ENCODE assay signal across 1 cellular context in the genomic region with DNA sequence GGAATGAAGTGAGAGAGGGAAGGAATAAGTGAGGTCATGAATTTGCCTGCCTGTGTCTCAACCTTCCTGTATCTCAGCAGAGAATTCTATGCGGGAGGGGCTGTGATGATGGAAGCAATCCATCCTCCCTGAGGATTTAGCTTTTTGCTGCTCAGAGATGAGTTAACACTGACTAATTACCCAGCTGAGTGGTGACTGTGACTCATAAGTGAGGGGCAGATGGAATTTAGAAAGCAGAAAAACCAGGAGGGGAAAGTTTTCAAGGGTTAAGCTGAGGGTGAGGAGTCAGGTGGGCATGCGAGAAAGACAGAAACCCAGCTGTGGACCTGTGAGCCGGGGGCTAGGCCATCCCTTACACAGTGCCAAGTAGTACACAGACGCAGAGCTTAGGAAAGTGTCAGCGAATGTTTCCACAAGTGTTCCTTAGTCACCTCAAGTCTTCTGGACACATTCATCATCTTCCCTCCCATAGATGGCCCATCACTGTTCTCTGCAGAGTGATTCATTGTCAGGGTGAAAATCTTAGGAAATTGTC.
TF ChIP-seq lines count a peak whose summit lies in the region.

No MANE protein-coding gene starts in this region.

TF ChIP-seq in HepG2, 621 proteins besides CTCF, POLR2A, EP300 and RAD21 (continued from another document):
- TF ChIP-seq, protein P1, sequence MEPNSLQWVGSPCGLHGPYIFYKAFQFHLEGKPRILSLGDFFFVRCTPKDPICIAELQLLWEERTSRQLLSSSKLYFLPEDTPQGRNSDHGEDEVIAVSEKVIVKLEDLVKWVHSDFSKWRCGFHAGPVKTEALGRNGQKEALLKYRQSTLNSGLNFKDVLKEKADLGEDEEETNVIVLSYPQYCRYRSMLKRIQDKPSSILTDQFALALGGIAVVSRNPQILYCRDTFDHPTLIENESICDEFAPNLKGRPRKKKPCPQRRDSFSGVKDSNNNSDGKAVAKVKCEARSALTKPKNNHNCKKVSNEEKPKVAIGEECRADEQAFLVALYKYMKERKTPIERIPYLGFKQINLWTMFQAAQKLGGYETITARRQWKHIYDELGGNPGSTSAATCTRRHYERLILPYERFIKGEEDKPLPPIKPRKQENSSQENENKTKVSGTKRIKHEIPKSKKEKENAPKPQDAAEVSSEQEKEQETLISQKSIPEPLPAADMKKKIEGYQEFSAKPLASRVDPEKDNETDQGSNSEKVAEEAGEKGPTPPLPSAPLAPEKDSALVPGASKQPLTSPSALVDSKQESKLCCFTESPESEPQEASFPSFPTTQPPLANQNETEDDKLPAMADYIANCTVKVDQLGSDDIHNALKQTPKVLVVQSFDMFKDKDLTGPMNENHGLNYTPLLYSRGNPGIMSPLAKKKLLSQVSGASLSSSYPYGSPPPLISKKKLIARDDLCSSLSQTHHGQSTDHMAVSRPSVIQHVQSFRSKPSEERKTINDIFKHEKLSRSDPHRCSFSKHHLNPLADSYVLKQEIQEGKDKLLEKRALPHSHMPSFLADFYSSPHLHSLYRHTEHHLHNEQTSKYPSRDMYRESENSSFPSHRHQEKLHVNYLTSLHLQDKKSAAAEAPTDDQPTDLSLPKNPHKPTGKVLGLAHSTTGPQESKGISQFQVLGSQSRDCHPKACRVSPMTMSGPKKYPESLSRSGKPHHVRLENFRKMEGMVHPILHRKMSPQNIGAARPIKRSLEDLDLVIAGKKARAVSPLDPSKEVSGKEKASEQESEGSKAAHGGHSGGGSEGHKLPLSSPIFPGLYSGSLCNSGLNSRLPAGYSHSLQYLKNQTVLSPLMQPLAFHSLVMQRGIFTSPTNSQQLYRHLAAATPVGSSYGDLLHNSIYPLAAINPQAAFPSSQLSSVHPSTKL (CRISPR knock-in tag; IDR thresholded peaks at IDR 0.05), result no peak
- TF ChIP-seq, protein P2, sequence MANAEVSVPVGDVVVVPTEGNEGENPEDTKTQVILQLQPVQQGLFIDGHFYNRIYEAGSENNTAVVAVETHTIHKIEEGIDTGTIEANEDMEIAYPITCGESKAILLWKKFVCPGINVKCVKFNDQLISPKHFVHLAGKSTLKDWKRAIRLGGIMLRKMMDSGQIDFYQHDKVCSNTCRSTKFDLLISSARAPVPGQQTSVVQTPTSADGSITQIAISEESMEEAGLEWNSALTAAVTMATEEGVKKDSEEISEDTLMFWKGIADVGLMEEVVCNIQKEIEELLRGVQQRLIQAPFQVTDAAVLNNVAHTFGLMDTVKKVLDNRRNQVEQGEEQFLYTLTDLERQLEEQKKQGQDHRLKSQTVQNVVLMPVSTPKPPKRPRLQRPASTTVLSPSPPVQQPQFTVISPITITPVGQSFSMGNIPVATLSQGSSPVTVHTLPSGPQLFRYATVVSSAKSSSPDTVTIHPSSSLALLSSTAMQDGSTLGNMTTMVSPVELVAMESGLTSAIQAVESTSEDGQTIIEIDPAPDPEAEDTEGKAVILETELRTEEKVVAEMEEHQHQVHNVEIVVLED (CRISPR knock-in tag; IDR thresholded peaks at IDR 0.05; ENCODE audit: borderline replicate concordance), result no peak
- TF ChIP-seq ZC3H4 (CRISPR knock-in tag; IDR thresholded peaks at IDR 0.05; ENCODE audit: borderline replicate concordance), result no peak
- TF ChIP-seq, protein P3, sequence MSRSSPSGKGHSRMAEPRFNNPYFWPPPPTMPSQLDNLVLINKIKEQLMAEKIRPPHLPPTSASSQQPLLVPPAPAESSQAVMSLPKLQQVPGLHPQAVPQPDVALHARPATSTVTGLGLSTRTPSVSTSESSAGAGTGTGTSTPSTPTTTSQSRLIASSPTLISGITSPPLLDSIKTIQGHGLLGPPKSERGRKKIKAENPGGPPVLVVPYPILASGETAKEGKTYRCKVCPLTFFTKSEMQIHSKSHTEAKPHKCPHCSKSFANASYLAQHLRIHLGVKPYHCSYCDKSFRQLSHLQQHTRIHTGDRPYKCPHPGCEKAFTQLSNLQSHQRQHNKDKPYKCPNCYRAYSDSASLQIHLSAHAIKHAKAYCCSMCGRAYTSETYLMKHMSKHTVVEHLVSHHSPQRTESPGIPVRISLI (CRISPR knock-in tag; IDR thresholded peaks at IDR 0.05; ENCODE audit: borderline replicate concordance), result no peak
- TF ChIP-seq, protein P4, sequence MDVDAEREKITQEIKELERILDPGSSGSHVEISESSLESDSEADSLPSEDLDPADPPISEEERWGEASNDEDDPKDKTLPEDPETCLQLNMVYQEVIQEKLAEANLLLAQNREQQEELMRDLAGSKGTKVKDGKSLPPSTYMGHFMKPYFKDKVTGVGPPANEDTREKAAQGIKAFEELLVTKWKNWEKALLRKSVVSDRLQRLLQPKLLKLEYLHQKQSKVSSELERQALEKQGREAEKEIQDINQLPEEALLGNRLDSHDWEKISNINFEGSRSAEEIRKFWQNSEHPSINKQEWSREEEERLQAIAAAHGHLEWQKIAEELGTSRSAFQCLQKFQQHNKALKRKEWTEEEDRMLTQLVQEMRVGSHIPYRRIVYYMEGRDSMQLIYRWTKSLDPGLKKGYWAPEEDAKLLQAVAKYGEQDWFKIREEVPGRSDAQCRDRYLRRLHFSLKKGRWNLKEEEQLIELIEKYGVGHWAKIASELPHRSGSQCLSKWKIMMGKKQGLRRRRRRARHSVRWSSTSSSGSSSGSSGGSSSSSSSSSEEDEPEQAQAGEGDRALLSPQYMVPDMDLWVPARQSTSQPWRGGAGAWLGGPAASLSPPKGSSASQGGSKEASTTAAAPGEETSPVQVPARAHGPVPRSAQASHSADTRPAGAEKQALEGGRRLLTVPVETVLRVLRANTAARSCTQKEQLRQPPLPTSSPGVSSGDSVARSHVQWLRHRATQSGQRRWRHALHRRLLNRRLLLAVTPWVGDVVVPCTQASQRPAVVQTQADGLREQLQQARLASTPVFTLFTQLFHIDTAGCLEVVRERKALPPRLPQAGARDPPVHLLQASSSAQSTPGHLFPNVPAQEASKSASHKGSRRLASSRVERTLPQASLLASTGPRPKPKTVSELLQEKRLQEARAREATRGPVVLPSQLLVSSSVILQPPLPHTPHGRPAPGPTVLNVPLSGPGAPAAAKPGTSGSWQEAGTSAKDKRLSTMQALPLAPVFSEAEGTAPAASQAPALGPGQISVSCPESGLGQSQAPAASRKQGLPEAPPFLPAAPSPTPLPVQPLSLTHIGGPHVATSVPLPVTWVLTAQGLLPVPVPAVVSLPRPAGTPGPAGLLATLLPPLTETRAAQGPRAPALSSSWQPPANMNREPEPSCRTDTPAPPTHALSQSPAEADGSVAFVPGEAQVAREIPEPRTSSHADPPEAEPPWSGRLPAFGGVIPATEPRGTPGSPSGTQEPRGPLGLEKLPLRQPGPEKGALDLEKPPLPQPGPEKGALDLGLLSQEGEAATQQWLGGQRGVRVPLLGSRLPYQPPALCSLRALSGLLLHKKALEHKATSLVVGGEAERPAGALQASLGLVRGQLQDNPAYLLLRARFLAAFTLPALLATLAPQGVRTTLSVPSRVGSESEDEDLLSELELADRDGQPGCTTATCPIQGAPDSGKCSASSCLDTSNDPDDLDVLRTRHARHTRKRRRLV (CRISPR knock-in tag; IDR thresholded peaks at IDR 0.05), result no peak
- TF ChIP-seq ZNF501 (CRISPR knock-in tag; IDR thresholded peaks at IDR 0.05), result no peak
- no peak for TF ChIP-seq ZNF768 (CRISPR knock-in tag; IDR thresholded peaks at IDR 0.05)
- no peak for TF ChIP-seq ZNF674 (CRISPR knock-in tag; IDR thresholded peaks at IDR 0.05; ENCODE audit: low read depth)
- TF ChIP-seq, protein P5, sequence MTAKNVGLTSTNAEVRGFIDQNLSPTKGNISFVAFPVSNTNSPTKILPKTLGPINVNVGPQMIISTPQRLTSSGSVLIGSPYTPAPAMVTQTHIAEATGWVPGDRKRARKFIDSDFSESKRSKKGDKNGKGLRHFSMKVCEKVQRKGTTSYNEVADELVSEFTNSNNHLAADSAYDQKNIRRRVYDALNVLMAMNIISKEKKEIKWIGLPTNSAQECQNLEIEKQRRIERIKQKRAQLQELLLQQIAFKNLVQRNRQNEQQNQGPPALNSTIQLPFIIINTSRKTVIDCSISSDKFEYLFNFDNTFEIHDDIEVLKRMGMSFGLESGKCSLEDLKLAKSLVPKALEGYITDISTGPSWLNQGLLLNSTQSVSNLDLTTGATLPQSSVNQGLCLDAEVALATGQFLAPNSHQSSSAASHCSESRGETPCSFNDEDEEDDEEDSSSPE (CRISPR knock-in tag; IDR thresholded peaks at IDR 0.05), result no peak
- TF ChIP-seq ZNF772 (CRISPR knock-in tag; IDR thresholded peaks at IDR 0.05), result no peak
- TF ChIP-seq, protein P6, sequence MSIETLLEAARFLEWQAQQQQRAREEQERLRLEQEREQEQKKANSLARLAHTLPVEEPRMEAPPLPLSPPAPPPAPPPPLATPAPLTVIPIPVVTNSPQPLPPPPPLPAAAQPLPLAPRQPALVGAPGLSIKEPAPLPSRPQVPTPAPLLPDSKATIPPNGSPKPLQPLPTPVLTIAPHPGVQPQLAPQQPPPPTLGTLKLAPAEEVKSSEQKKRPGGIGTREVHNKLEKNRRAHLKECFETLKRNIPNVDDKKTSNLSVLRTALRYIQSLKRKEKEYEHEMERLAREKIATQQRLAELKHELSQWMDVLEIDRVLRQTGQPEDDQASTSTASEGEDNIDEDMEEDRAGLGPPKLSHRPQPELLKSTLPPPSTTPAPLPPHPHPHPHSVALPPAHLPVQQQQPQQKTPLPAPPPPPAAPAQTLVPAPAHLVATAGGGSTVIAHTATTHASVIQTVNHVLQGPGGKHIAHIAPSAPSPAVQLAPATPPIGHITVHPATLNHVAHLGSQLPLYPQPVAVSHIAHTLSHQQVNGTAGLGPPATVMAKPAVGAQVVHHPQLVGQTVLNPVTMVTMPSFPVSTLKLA (IDR thresholded peaks at IDR 0.05), result no peak
- TF ChIP-seq, protein P7, sequence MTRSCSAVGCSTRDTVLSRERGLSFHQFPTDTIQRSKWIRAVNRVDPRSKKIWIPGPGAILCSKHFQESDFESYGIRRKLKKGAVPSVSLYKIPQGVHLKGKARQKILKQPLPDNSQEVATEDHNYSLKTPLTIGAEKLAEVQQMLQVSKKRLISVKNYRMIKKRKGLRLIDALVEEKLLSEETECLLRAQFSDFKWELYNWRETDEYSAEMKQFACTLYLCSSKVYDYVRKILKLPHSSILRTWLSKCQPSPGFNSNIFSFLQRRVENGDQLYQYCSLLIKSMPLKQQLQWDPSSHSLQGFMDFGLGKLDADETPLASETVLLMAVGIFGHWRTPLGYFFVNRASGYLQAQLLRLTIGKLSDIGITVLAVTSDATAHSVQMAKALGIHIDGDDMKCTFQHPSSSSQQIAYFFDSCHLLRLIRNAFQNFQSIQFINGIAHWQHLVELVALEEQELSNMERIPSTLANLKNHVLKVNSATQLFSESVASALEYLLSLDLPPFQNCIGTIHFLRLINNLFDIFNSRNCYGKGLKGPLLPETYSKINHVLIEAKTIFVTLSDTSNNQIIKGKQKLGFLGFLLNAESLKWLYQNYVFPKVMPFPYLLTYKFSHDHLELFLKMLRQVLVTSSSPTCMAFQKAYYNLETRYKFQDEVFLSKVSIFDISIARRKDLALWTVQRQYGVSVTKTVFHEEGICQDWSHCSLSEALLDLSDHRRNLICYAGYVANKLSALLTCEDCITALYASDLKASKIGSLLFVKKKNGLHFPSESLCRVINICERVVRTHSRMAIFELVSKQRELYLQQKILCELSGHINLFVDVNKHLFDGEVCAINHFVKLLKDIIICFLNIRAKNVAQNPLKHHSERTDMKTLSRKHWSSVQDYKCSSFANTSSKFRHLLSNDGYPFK (CRISPR knock-in tag; IDR thresholded peaks at IDR 0.05; ENCODE audit: borderline replicate concordance), result no peak
- TF ChIP-seq, protein P8, sequence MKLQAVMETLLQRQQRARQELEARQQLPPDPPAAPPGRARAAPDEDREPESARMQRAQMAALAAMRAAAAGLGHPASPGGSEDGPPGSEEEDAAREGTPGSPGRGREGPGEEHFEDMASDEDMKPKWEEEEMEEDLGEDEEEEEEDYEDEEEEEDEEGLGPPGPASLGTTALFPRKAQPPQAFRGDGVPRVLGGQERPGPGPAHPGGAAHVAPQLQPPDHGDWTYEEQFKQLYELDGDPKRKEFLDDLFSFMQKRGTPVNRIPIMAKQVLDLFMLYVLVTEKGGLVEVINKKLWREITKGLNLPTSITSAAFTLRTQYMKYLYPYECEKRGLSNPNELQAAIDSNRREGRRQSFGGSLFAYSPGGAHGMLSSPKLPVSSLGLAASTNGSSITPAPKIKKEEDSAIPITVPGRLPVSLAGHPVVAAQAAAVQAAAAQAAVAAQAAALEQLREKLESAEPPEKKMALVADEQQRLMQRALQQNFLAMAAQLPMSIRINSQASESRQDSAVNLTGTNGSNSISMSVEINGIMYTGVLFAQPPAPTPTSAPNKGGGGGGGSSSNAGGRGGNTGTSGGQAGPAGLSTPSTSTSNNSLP (IDR thresholded peaks at IDR 0.05; ENCODE audit: low read depth, low read length), result no peak
- no peak for TF ChIP-seq ZNF598 (CRISPR knock-in tag; IDR thresholded peaks at IDR 0.05; ENCODE audit: borderline replicate concordance)
- TF ChIP-seq ZNF263 (CRISPR knock-in tag; IDR thresholded peaks at IDR 0.05), result no peak
- no peak for TF ChIP-seq DR1 (CRISPR knock-in tag; IDR thresholded peaks at IDR 0.05)
- no peak for TF ChIP-seq ZSCAN22 (CRISPR knock-in tag; IDR thresholded peaks at IDR 0.05)
